ENCODE assay signal across 17 cellular contexts in genomic region chrY:11668221-11668620, GRCh38.
A peak's percentile ranks its signal among the peaks of the same experiment; 100 is the strongest.
DNase-seq lines count a peak whose midpoint lies in the region; ATAC-seq and TF ChIP-seq lines count a peak whose summit lies in the region.
"Had no signal": no experiment of that assay in that cellular context is flagged by ENCODE, and none has a peak within 500 bp of the region (broad histone marks: within the 10 kb centered on the region; RNA-seq: fewer than 3 reads in every experiment).

No MANE protein-coding gene starts in this region.

- DNase-seq in LHCN-M2 (ENCODE audit: low read depth) (peak; percentile 1), brain pericyte (ENCODE audit: low read depth, low spot score) (peak; percentile 5), fibroblast of the aortic adventitia (ENCODE audit: low read depth) (peak; percentile 0), renal cortical epithelial cell (ENCODE audit: low read depth) (peak; percentile 34), C1 segment of cervical spinal cord (lab: John Stamatoyannopoulos, UW) (no peak), GM10248 (ENCODE audit: extremely low spot score) (no peak)
- DNase-seq: AML-193, DMS79, H9, NCI-H1105 treated with DMSO at 0.1 percent for 48 hours, NCI-H1694, NCI-H2081 treated with DMSO at 0.1 percent for 48 hours, OCI-M1, RPMI8226, SIG-M5 had no signal

- POLR2A ChIA-PET in GM10248 (lab: Yijun Ruan, JAX), result no interaction called here

- TF ChIP-seq CTCF in fibroblast of the aortic adventitia (IDR thresholded peaks at IDR 0.05; ENCODE audit: insufficient read depth, low read length) (no peak), GM10248 (IDR thresholded peaks at IDR 0.05; ENCODE audit: control extremely low read depth, extremely low read depth, low read depth, missing control alignments) (no peak)

- ATAC-seq in GM18873 (IDR thresholded peaks at IDR 0.05; ENCODE audit: low FRiP score, unreplicated experiment), result no peak
- ATAC-seq: SK-N-SH treated with all-trans-retinoic acid at 6 μM for 48 hours had no signal

- H3K4me3 ChIP-seq in fibroblast of the aortic adventitia (ENCODE audit: low read depth, low read length), result no peak overlapping the region

- CTCF ChIA-PET in GM10248 (lab: Yijun Ruan, JAX), result no interaction called here

Comparison
In these comparisons a context has a peak if more than half of its experiments do, and no peak if none do; other contexts are left out.
1. DNase-seq: peak in LHCN-M2 (single experiment), brain pericyte (single experiment), fibroblast of the aortic adventitia (single experiment) and renal cortical epithelial cell (single experiment); none in C1 segment of cervical spinal cord (0 of 14) and GM10248 (single experiment).